ENCODE assay signal across 16 cellular contexts in genomic region chr22:39251762-39252460, GRCh38. TPM values are rescaled to one million over a fixed set of nuclear protein-coding genes. Genes with fewer than 3 reads are reported as not detected.
DNase-seq lines count a peak whose midpoint lies in the region; ATAC-seq, FAIRE-seq and TF ChIP-seq lines count a peak whose summit lies in the region.
"Had no signal": no experiment of that assay in that cellular context is flagged by ENCODE, and none has a peak within 500 bp of the region (broad histone marks: within the 10 kb centered on the region; RNA-seq: fewer than 3 reads in every experiment).

No MANE protein-coding gene starts in this region.

- ATAC-seq in GM19395 (IDR thresholded peaks at IDR 0.05; ENCODE audit: unreplicated experiment): no peak
- ATAC-seq in HG02588 (IDR thresholded peaks at IDR 0.05; ENCODE audit: unreplicated experiment): no peak
- no peak for ATAC-seq in HG03342 (IDR thresholded peaks at IDR 0.05; ENCODE audit: unreplicated experiment)
- ATAC-seq: left ventricle myocardium superior, natural killer cell had no signal

- no peaks in the 10 kb centered on the region for H3K36me3 Mint-ChIP-seq in activated naive CD4-positive, alpha-beta T cell treated with anti-CD3 and anti-CD28 coated beads for 36 hours (ENCODE audit: low read depth)
- H3K36me3 Mint-ChIP-seq: natural killer cell had no signal

- no peak overlapping the region for H3K4me3 Mint-ChIP-seq in activated naive CD4-positive, alpha-beta T cell treated with anti-CD3 and anti-CD28 coated beads for 36 hours
- H3K4me3 Mint-ChIP-seq: natural killer cell had no signal

- no peak overlapping the region for H3K27ac Mint-ChIP-seq in activated naive CD4-positive, alpha-beta T cell treated with anti-CD3 and anti-CD28 coated beads for 36 hours

- no peak for TF ChIP-seq POLR2A in GM12891 (IDR thresholded peaks at IDR 0.05; ENCODE audit: low read depth, low read length)

- H3K4me1 Mint-ChIP-seq in activated naive CD4-positive, alpha-beta T cell treated with anti-CD3 and anti-CD28 coated beads for 36 hours (ENCODE audit: low read depth): peaks cover 29% of the 10 kb centered on the region

- H3K4me3 ChIP-seq in dorsolateral prefrontal cortex: no peak overlapping the region
- H3K4me3 ChIP-seq: right lobe of liver had no signal

- peaks cover 0 to 16% (median 0%) of the 10 kb centered on the region in 45 donors for H3K27me3 ChIP-seq in dorsolateral prefrontal cortex
- H3K27me3 ChIP-seq: right lobe of liver had no signal

- no peak for TF ChIP-seq CTCF in dorsolateral prefrontal cortex (IDR thresholded peaks at IDR 0.05 in 54 of 56, conservative IDR thresholded peaks at IDR 0.05 in 2 of 56; ENCODE audit: low read depth in 1 of 56, partially characterized antibody in 56 of 56)

- CTCF ChIA-PET in activated naive CD4-positive, alpha-beta T cell treated with anti-CD3 and anti-CD28 coated beads for 36 hours (lab: Charles Lee): no interaction called here

- peak; percentile 9 for FAIRE-seq in GM12891 (lab: Jason Lieb, UNC)

- DNase-seq in GM12891 (ENCODE audit: insufficient read length, low spot score) (no peak), NCI-H69 (lab: John Stamatoyannopoulos, UW) (peak; percentile 88), dorsolateral prefrontal cortex (no peak), renal cortical epithelial cell (ENCODE audit: low read depth) (peak; percentile 69)
- DNase-seq in activated naive CD4-positive, alpha-beta T cell treated with anti-CD3 and anti-CD28 coated beads for 36 hours: no peak
- DNase-seq: activated CD4-positive, CD25-positive, alpha-beta regulatory T cell; activated CD8-positive, alpha-beta memory T cell treated with anti-CD3 and anti-CD28 coated beads, Interleukin-2, amount 50 U/mL, for 4 hours; left ventricle myocardium superior; natural killer cell; NCI-H2171 treated with DMSO at 0.1 percent for 48 hours; right lobe of liver; stimulated activated naive CD4-positive, alpha-beta T cell treated with Interleukin-2 at 50 U/mL for 16 hours had no signal

- no peaks in the 10 kb centered on the region for H3K9me3 Mint-ChIP-seq in activated naive CD4-positive, alpha-beta T cell treated with anti-CD3 and anti-CD28 coated beads for 36 hours
- H3K9me3 Mint-ChIP-seq: natural killer cell had no signal

- intact Hi-C loops in dorsolateral prefrontal cortex (cut with DNase I): no loop called here
- intact Hi-C loops in activated naive CD4-positive, alpha-beta T cell treated with anti-CD3 and anti-CD28 coated beads for 36 hours (cut with micrococcal nuclease): loop anchor here (2.0 kb wide), 1 partner anchor 15 kb away; no protein-coding TSS in a partner anchor

- peak overlapping the region in 38 of 59 donors; percentile 4 to 94 (median 80) for H3K27ac ChIP-seq in dorsolateral prefrontal cortex
- H3K27ac ChIP-seq: C4-2B, right lobe of liver had no signal

- H3K27me3 Mint-ChIP-seq in activated naive CD4-positive, alpha-beta T cell treated with anti-CD3 and anti-CD28 coated beads for 36 hours (ENCODE audit: low read depth): peaks cover 8% of the 10 kb centered on the region

TF ChIP-seq in GM12891, 5 proteins besides CTCF, POLR2A, EP300 and RAD21:
- TF ChIP-seq TAF1 (IDR thresholded peaks at IDR 0.05; ENCODE audit: low read depth, low read length) (no peak), SPI1 (IDR thresholded peaks at IDR 0.05; ENCODE audit: low read depth, low read length) (no peak), POU2F2 (IDR thresholded peaks at IDR 0.05; ENCODE audit: low read depth, low read length) (no peak), POLR2AphosphoS5 (IDR thresholded peaks at IDR 0.05; ENCODE audit: low read depth, low read length) (no peak), PAX5 (IDR thresholded peaks at IDR 0.05; ENCODE audit: insufficient read depth, low read length, severe bottlenecking) (no peak)
TF ChIP-seq in GM12891: peak in this region for 0.

RNA-seq across cellular contexts. Expression of gene PDGFB, which starts 7.1 kb away (rescaled TPM):
- 1.1 TPM for polyA plus RNA-seq in GM12891 (2012; ENCODE audit: low read depth, missing spikeins)
- 10 to 100 TPM in 111 of 120 experiments, 1 to 10 TPM in 9; 5.1 to 28.8 (median 16.2) TPM for total RNA-seq in dorsolateral prefrontal cortex
- 63.6 and 66.9 TPM in 2 replicates for total RNA-seq in renal cortical epithelial cell
- total RNA-seq in activated naive CD4-positive, alpha-beta T cell treated with anti-CD3 and anti-CD28 coated beads for 36 hours: 1 to 10 TPM; 3.8 to 3.9 TPM

Comparison
In these comparisons a context has a peak if more than half of its experiments do, and no peak if none do; other contexts are left out.
1. DNase-seq: peak in NCI-H69 (single experiment) and renal cortical epithelial cell (single experiment); none in GM12891 (single experiment), dorsolateral prefrontal cortex (0 of 10) and activated naive CD4-positive, alpha-beta T cell treated with anti-CD3 and anti-CD28 coated beads for 36 hours (single experiment).